Comparison of ENCODE assay signal across 9 cellular contexts in the genomic region with DNA sequence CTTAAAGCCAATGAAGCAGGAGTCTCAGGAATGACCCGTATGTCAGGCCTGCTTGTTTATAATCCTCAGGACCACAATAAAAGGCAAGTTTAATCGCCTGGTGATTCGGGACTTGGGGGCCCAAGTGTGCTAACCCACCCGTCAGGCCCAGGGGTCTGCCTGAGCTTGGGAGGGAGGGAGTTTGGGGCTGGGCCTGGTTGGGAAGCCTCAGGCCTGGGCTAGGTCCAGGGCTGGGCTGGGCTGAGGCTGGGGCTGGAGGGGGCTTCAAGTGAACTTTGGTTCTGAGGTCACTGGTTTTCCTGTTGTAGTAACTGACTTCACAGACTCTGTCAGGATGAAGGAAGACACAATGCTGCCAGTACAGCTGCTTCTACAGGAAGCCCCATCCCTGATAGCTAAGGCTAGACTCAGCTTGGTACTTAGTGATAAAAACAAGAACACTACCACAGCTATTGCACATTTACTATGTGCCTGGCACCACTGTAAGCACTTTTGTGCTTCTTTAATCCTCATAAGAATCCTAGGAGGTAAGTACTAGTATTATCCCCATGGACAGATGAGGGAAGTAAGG.
DNase-seq lines count a peak whose midpoint lies in the region; ATAC-seq and TF ChIP-seq lines count a peak whose summit lies in the region.
"Had no signal": no experiment of that assay in that cellular context is flagged by ENCODE, and none has a peak within 500 bp of the region (broad histone marks: within the 10 kb centered on the region; RNA-seq: fewer than 3 reads in every experiment).

No MANE protein-coding gene starts in this region.

- H4K91ac ChIP-seq in IMR-90 (ENCODE audit: insufficient read depth, low read depth, low read length), result peak overlapping the region; percentile 9; the same call in 1 of the 2 replicates

- H3K9me3 ChIP-seq in IMR-90 (ENCODE audit: control insufficient read depth, insufficient read depth, low read length) (no peaks in the 10 kb centered on the region), gastrocnemius medialis (no peaks in the 10 kb centered on the region)

- 0 out of 2 replicates have a peak overlapping the region, but pooled peaks have one; percentile 50 for H3K14ac ChIP-seq in IMR-90 (replicated peaks; ENCODE audit: low read depth, low read length)

- H3K79me1 ChIP-seq in IMR-90 (ENCODE audit: low read depth in 1 of 2, low read length in 2 of 2), result no peaks in the 10 kb centered on the region

- H3K9ac ChIP-seq in IMR-90 (ENCODE audit: low read depth, low read length), result no peak overlapping the region

- H4K20me1 ChIP-seq in IMR-90 (ENCODE audit: insufficient read depth, low read length), result no peaks in the 10 kb centered on the region

- no peak overlapping the region for H3K4me2 ChIP-seq in IMR-90 (ENCODE audit: low read depth, low read length)

- no peak overlapping the region for H4K5ac ChIP-seq in IMR-90 (ENCODE audit: low read depth, low read length)

- TF ChIP-seq POLR2A in IMR-90 (IDR thresholded peaks at IDR 0.05; ENCODE audit: low read depth, low read length) (no peak), gastrocnemius medialis (IDR thresholded peaks at IDR 0.05) (no peak)

- DNase-seq in CMK (ENCODE audit: low read depth) (peak; percentile 26), IMR-90 (no peak), dorsolateral prefrontal cortex (no peak), gastrocnemius medialis (no peak), NCI-H524 (lab: John Stamatoyannopoulos, UW) (no peak), NCI-H1436 (lab: John Stamatoyannopoulos, UW) (no peak), GM19240 (ENCODE audit: insufficient read length, low spot score) (no peak), NOMO-1 treated with DMSO at 0.1 percent for 48 hours (lab: John Stamatoyannopoulos, UW; ENCODE audit: unreplicated experiment) (no peak)

- H3K4ac ChIP-seq in IMR-90 (ENCODE audit: low read depth, low read length), result no peak overlapping the region

- no peak overlapping the region for H3K56ac ChIP-seq in IMR-90 (ENCODE audit: extremely low read depth, insufficient read depth, low read length)

- H2BK20ac ChIP-seq in IMR-90 (ENCODE audit: low read depth, low read length), result peak overlapping the region; percentile 16; the same call in 1 of the 2 replicates

- H3K27me3 ChIP-seq in IMR-90 (ENCODE audit: control insufficient read depth, insufficient read depth, low read length) (peaks cover under 1% of the 10 kb centered on the region; the same call in 1 of the 2 replicates), dorsolateral prefrontal cortex (no peaks in the 10 kb centered on the region), gastrocnemius medialis (no peaks in the 10 kb centered on the region)

- TF ChIP-seq CTCF in IMR-90 (conservative IDR thresholded peaks at IDR 0.05; ENCODE audit: low read depth, low read length) (no peak), dorsolateral prefrontal cortex (IDR thresholded peaks at IDR 0.05 in 54 of 56, conservative IDR thresholded peaks at IDR 0.05 in 2 of 56; ENCODE audit: low read depth in 1 of 56, partially characterized antibody in 56 of 56) (peak in 6 of 56 donors; percentile 1 to 31 (median 11)), gastrocnemius medialis (IDR thresholded peaks at IDR 0.05 in 4 of 5, conservative IDR thresholded peaks at IDR 0.05 in 1 of 5) (peak in 1 of 5 experiments; percentile 2)

- WGBS in IMR-90 (ENCODE audit: extremely low coverage in 2 of 2, insufficient read length in 1 of 2), 2 experiments, result no CpG with 5 or more reads among the region's 4 CpGs

- H3K23ac ChIP-seq in IMR-90 (ENCODE audit: low read depth, low read length), result no peak overlapping the region

- H2BK120ac ChIP-seq in IMR-90 (ENCODE audit: low read depth, low read length), result no peak overlapping the region; the same call in 1 of the 2 replicates

- no peak overlapping the region for H2AFZ ChIP-seq in IMR-90 (replicated peaks; ENCODE audit: low read length, poor library complexity)

- H2BK15ac ChIP-seq in IMR-90 (ENCODE audit: low read depth, low read length), result 0 out of 3 replicates have a peak overlapping the region, but pooled peaks have one; percentile 58

- no peak overlapping the region for H2AK9ac ChIP-seq in IMR-90 (replicated peaks; ENCODE audit: low read depth, low read length, poor library complexity)

- H3K18ac ChIP-seq in IMR-90 (ENCODE audit: low read depth, low read length), result no peak overlapping the region

- ATAC-seq in IMR-90 (ENCODE audit: low read depth), result no peak
- ATAC-seq in gastrocnemius medialis, result no peak

- in situ Hi-C loops in IMR-90 (cut with MboI; ENCODE audit: low sequenced_read_pairs), result loop anchor here (25.0 kb wide), 2 partner anchors 1000 to 1250 kb away; no protein-coding TSS in a partner anchor
- in situ Hi-C loops in gastrocnemius medialis (cut with MboI; ENCODE audit: low sequenced_read_pairs in 4 of 4), result loop anchor here in 3 of 4 donors (25.0 kb wide), 2 partner anchors 225 to 1000 kb away; no protein-coding TSS in a partner anchor

- H2AK5ac ChIP-seq in IMR-90 (ENCODE audit: low read depth, low read length), result peak overlapping the region; percentile 15; the same call in 1 of the 2 replicates

- H4K8ac ChIP-seq in IMR-90 (ENCODE audit: low read depth in 2 of 2, low read length in 2 of 2), result no peak overlapping the region

- H3K4me1 ChIP-seq in IMR-90 (ENCODE audit: control insufficient read depth, insufficient read depth, low read length) (peaks cover 17% of the 10 kb centered on the region), gastrocnemius medialis (peaks cover 22 to 26% of the 10 kb centered on the region in 2 donors)

- intact Hi-C loops in IMR-90 (cut with micrococcal nuclease) (loop anchor here (5.0 kb wide), 2 partner anchors 110 to 585 kb away; a partner anchor contains a TSS), dorsolateral prefrontal cortex (cut with DNase I) (loop anchor here (5.0 kb wide), 2 partner anchors 230 to 750 kb away; no protein-coding TSS in a partner anchor), gastrocnemius medialis (cut with DNase I; ENCODE audit: low total_unique reads) (loop anchor here (1.0 to 2.0 kb wide), 3 partner anchors 42 to 750 kb away; no protein-coding TSS in a partner anchor)

- CTCF ChIA-PET in IMR-90 (lab: Yijun Ruan, JAX), result interaction anchor here (0.7 to 3.3 kb wide), 6 partner anchors 9 to 750 kb away, joined by 3 to 18 read pairs (median 4); no protein-coding TSS in a partner anchor

- TF ChIP-seq RAD21 in IMR-90 (IDR thresholded peaks at IDR 0.05; ENCODE audit: low read length), result no peak

- no peaks in the 10 kb centered on the region for H3K36me3 ChIP-seq in IMR-90 (ENCODE audit: control insufficient read depth, insufficient read depth, low read length)
- H3K36me3 ChIP-seq in gastrocnemius medialis, result no peaks in the 10 kb centered on the region
- H3K36me3 ChIP-seq: WERI-Rb-1 had no signal

- dilution Hi-C loops in IMR-90 (cut with HindIII; ENCODE audit: low sequenced_read_pairs, unreplicated experiment), result no loop called here

- POLR2A ChIA-PET in IMR-90 (lab: Charles Lee; ENCODE audit: unreplicated experiment), result no interaction called here

- no peak overlapping the region for H3K27ac ChIP-seq in IMR-90 (ENCODE audit: insufficient read depth, low read length)
- H3K27ac ChIP-seq in dorsolateral prefrontal cortex, result peak overlapping the region in 37 of 59 donors; percentile 0 to 79 (median 65)
- peak overlapping the region; percentile 42 to 88 (median 76) for H3K27ac ChIP-seq in gastrocnemius medialis
- H3K27ac ChIP-seq: WERI-Rb-1 had no signal

- no TSS peak for BruUV-seq in IMR-90 (replicated peaks; lab: Mats Ljungman, UMichigan)

- H2BK5ac ChIP-seq in IMR-90 (ENCODE audit: low read depth, low read length, poor library complexity, severe bottlenecking), result no peak overlapping the region

- H3K4me3 ChIP-seq in IMR-90 (ENCODE audit: insufficient read depth, low read depth, low read length) (no peak overlapping the region), dorsolateral prefrontal cortex (no peak overlapping the region), gastrocnemius medialis (no peak overlapping the region)

- H3K9me1 ChIP-seq in IMR-90 (ENCODE audit: insufficient read depth, low read length), result peaks cover 6% of the 10 kb centered on the region; the same call in 1 of the 2 replicates

TF ChIP-seq in IMR-90, 13 proteins besides CTCF, POLR2A, EP300 and RAD21:
- TF ChIP-seq SMC3 (IDR thresholded peaks at IDR 0.05; ENCODE audit: low read depth, low read length) (no peak), CHD1 (IDR thresholded peaks at IDR 0.05; ENCODE audit: low read depth, low read length) (no peak)
